17 cellular contexts compared by ENCODE assay signal in genomic region chr6:14241255-14242070, GRCh38.
DNase-seq lines count a peak whose midpoint lies in the region; ATAC-seq, FAIRE-seq and TF ChIP-seq lines count a peak whose summit lies in the region.
"Had no signal": no experiment of that assay in that cellular context is flagged by ENCODE, and none has a peak within 500 bp of the region (broad histone marks: within the 10 kb centered on the region; RNA-seq: fewer than 3 reads in every experiment).

No MANE protein-coding gene starts in this region.

- no peaks in the 10 kb centered on the region for H3K9me3 Mint-ChIP-seq in immature natural killer cell
- H3K9me3 Mint-ChIP-seq: activated naive CD4-positive, alpha-beta T cell treated with anti-CD3 and anti-CD28 coated beads, Interleukin-2, amount 50 U/mL, for 24 hours had no signal

- H3K4me1 Mint-ChIP-seq in immature natural killer cell: peaks cover 14 to 20% of the 10 kb centered on the region in 2 donors

- peaks cover 0 to 4% (median 2%) of the 10 kb centered on the region in 3 donors for H3K27me3 Mint-ChIP-seq in immature natural killer cell (ENCODE audit: low read depth in 3 of 3)
- H3K27me3 Mint-ChIP-seq: activated CD4-positive, alpha-beta memory T cell treated with anti-CD3 and anti-CD28 coated beads, Interleukin-2, amount 10 ng/mL, durations not matched to agents 7 days and 5 days; activated naive CD4-positive, alpha-beta T cell treated with anti-CD3 and anti-CD28 coated beads, Interleukin-2, amount 50 U/mL, for 24 hours had no signal

- DNase-seq in GM12891 (ENCODE audit: insufficient read length, low spot score) (no peak), immature natural killer cell (peak in 2 of 3 donors; percentile 3 to 4), NCI-H748 (lab: John Stamatoyannopoulos, UW; ENCODE audit: unreplicated experiment) (no peak), HTR-8/SVneo (ENCODE audit: insufficient read length, low spot score) (no peak), NCI-H187 (lab: John Stamatoyannopoulos, UW) (no peak)
- DNase-seq: activated CD4-positive, alpha-beta memory T cell treated with anti-CD3 and anti-CD28 coated beads, Interleukin-2, amount 10 ng/mL, durations not matched to agents 7 days and 5 days; activated T-cell treated with anti-CD3 and anti-CD28 coated beads, Interleukin-2, amount 50 U/mL, for 48 hours; body of pancreas; GM23248; NCI-H1694; NCI-H345; stimulated activated CD4-positive, alpha-beta T cell treated with anti-CD3 and anti-CD28 coated beads, Interleukin-2, amount 100 ng/mL, for 48 hours; substantia nigra had no signal

- no peak for TF ChIP-seq POLR2A in GM12891 (IDR thresholded peaks at IDR 0.05; ENCODE audit: low read depth, low read length)

- H3K4me3 Mint-ChIP-seq in immature natural killer cell: peak overlapping the region in 3 of 5 donors; percentile 5 to 32 (median 23)
- H3K4me3 Mint-ChIP-seq: activated CD4-positive, alpha-beta memory T cell treated with anti-CD3 and anti-CD28 coated beads, Interleukin-2, amount 10 ng/mL, durations not matched to agents 7 days and 5 days; activated naive CD4-positive, alpha-beta T cell treated with anti-CD3 and anti-CD28 coated beads, Interleukin-2, amount 50 U/mL, for 24 hours had no signal

- no peaks in the 10 kb centered on the region for H3K36me3 Mint-ChIP-seq in immature natural killer cell
- H3K36me3 Mint-ChIP-seq: activated naive CD4-positive, alpha-beta T cell treated with anti-CD3 and anti-CD28 coated beads, Interleukin-2, amount 50 U/mL, for 24 hours had no signal

- ATAC-seq in GM21526 (IDR thresholded peaks at IDR 0.05; ENCODE audit: low FRiP score, unreplicated experiment) (peak; percentile 56), HG03460 (IDR thresholded peaks at IDR 0.05; ENCODE audit: unreplicated experiment) (peak; percentile 62)
- ATAC-seq: body of pancreas had no signal

- FAIRE-seq in GM12891 (lab: Jason Lieb, UNC) (peak; percentile 72), HTR-8/SVneo (lab: Jason Lieb, UNC) (no peak)
- FAIRE-seq: G401.6 had no signal

- peak overlapping the region in 2 of 6 donors; percentile 3 to 17 for H3K27ac Mint-ChIP-seq in immature natural killer cell
- H3K27ac Mint-ChIP-seq: activated CD4-positive, alpha-beta memory T cell treated with anti-CD3 and anti-CD28 coated beads, Interleukin-2, amount 10 ng/mL, durations not matched to agents 7 days and 5 days; activated naive CD4-positive, alpha-beta T cell treated with anti-CD3 and anti-CD28 coated beads, Interleukin-2, amount 50 U/mL, for 24 hours had no signal

TF ChIP-seq in GM12891, 5 proteins besides CTCF, POLR2A, EP300 and RAD21:
- TF ChIP-seq POLR2AphosphoS5 (IDR thresholded peaks at IDR 0.05; ENCODE audit: low read depth, low read length): no peak
- no peak for TF ChIP-seq POU2F2 (IDR thresholded peaks at IDR 0.05; ENCODE audit: low read depth, low read length)
- no peak for TF ChIP-seq TAF1 (IDR thresholded peaks at IDR 0.05; ENCODE audit: low read depth, low read length)
- no peak for TF ChIP-seq PAX5 (IDR thresholded peaks at IDR 0.05; ENCODE audit: insufficient read depth, low read length, severe bottlenecking)
- TF ChIP-seq SPI1 (IDR thresholded peaks at IDR 0.05; ENCODE audit: low read depth, low read length): no peak

Comparison
In these comparisons a context has a peak if more than half of its experiments do, and no peak if none do; other contexts are left out.
1. DNase-seq: peak in immature natural killer cell (2 of 3); none in GM12891 (single experiment), NCI-H748 (single experiment), HTR-8/SVneo (single experiment) and NCI-H187 (0 of 2).